ENCODE assay signal across 10 cellular contexts in the genomic region with DNA sequence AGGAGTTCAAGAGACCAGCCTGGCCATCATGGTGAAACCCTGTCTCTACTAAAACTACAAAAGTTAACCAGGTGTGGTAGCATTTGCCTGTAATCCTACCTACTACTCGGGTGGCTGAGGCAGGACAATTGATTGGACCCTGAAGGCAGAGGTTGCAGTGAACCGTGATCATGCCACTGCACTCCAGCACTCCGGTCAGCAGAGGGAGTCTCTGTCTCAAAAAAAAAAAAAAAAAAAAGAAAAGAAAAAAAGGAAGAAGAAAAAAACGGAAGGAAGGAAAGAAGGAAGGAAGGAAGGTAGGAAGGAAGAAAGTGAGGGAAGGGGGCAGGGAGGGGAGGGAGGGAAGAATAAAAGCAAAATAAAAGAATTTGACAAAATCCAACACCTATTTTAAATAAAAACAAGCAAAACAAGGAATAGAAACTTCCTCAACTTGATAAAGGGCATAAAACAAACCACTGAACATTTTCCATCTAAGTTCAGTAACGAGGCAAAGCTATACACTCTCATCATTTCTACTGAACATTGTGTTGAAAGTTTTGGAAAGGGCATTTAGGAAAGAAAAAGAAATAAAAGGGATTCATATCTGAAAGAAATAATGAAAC.
DNase-seq lines count a peak whose midpoint lies in the region; ATAC-seq and TF ChIP-seq lines count a peak whose summit lies in the region.
"Had no signal": no experiment of that assay in that cellular context is flagged by ENCODE, and none has a peak within 500 bp of the region (broad histone marks: within the 10 kb centered on the region; RNA-seq: fewer than 3 reads in every experiment).

No MANE protein-coding gene starts in this region.

- TF ChIP-seq CTCF in dorsolateral prefrontal cortex (IDR thresholded peaks at IDR 0.05 in 54 of 56, conservative IDR thresholded peaks at IDR 0.05 in 2 of 56; ENCODE audit: low read depth in 1 of 56, partially characterized antibody in 56 of 56) (peak in 45 of 56 donors; percentile 16 to 59 (median 37)), smooth muscle cell (IDR thresholded peaks at IDR 0.05; ENCODE audit: borderline replicate concordance, insufficient read depth, poor library complexity, severe bottlenecking) (peak; percentile 41), CD14-positive monocyte (IDR thresholded peaks at IDR 0.05) (no peak), omental fat pad (IDR thresholded peaks at IDR 0.05) (no peak)

- H4K20me1 ChIP-seq in smooth muscle cell (ENCODE audit: low read depth): no peaks in the 10 kb centered on the region

- H3K9me3 ChIP-seq in smooth muscle cell (replicated peaks; ENCODE audit: low read depth): no peaks in the 10 kb centered on the region

- peak overlapping the region; percentile 89 for H2AFZ ChIP-seq in smooth muscle cell (ENCODE audit: low read depth)

- no peak for ATAC-seq in omental fat pad (ENCODE audit: low FRiP score)

- no peaks in the 10 kb centered on the region for H3F3A ChIP-seq in smooth muscle cell (ENCODE audit: low read depth)

- H3K36me3 ChIP-seq in smooth muscle cell (ENCODE audit: low read depth): no peaks in the 10 kb centered on the region

- H3K9ac ChIP-seq in smooth muscle cell (ENCODE audit: low read depth): no peak overlapping the region

- intact Hi-C loops in dorsolateral prefrontal cortex (cut with DNase I) (loop anchor here in 1 of 2 donors (5.0 kb wide), 1 partner anchor 413 kb away; the partner anchor contains the start of gene SLITRK5), CD14-positive monocyte (cut with micrococcal nuclease) (no loop called here)

- peak overlapping the region; percentile 54 for H3K4me2 ChIP-seq in smooth muscle cell

- no peak overlapping the region for H3K4me3 Mint-ChIP-seq in CD14-positive monocyte

- no peak overlapping the region for H3K4me3 ChIP-seq in dorsolateral prefrontal cortex
- peak overlapping the region; percentile 13 for H3K4me3 ChIP-seq in smooth muscle cell

- H3K4me1 ChIP-seq in smooth muscle cell (ENCODE audit: low read depth): no peaks in the 10 kb centered on the region

- no peaks in the 10 kb centered on the region for H3K27me3 Mint-ChIP-seq in CD14-positive monocyte (ENCODE audit: low read depth in 3 of 3)

- no peaks in the 10 kb centered on the region for H3K4me1 Mint-ChIP-seq in CD14-positive monocyte

- WGBS in smooth muscle cell (ENCODE audit: low lambda C conversion rate): 24% methylated on average over 5 of the region's 5 CpGs

- DNase-seq in NCI-H2227 (lab: John Stamatoyannopoulos, UW; ENCODE audit: unreplicated experiment) (peak; percentile 2), NCI-H2227 treated with DMSO at 0.1 percent for 48 hours (lab: John Stamatoyannopoulos, UW) (no peak), NCI-H82 treated with DMSO at 0.1 percent for 48 hours (lab: John Stamatoyannopoulos, UW; ENCODE audit: unreplicated experiment) (peak; percentile 43), dorsolateral prefrontal cortex (no peak), smooth muscle cell (lab: John Stamatoyannopoulos, UW; ENCODE audit: unreplicated experiment) (no peak), cortex of kidney (lab: John Stamatoyannopoulos, UW) (no peak), CD14-positive monocyte (ENCODE audit: low spot score) (no peak), omental fat pad (ENCODE audit: low spot score) (no peak)
- DNase-seq: activated CD4-positive, alpha-beta T cell treated with anti-CD3 and anti-CD28 coated beads, Interleukin-2, amount 50 U/mL, for 1 hour; NCI-H2107 had no signal

- peaks cover 0 to 5% (median under 1%) of the 10 kb centered on the region in 7 donors for H3K9me3 Mint-ChIP-seq in CD14-positive monocyte

- no peak overlapping the region for H3K27ac Mint-ChIP-seq in CD14-positive monocyte

- no peaks in the 10 kb centered on the region for H3K27me3 ChIP-seq in dorsolateral prefrontal cortex
- no peaks in the 10 kb centered on the region for H3K27me3 ChIP-seq in smooth muscle cell (ENCODE audit: low read depth)

- no peaks in the 10 kb centered on the region for H3K36me3 Mint-ChIP-seq in CD14-positive monocyte

- H3K27ac ChIP-seq in dorsolateral prefrontal cortex: no peak overlapping the region
- no peak overlapping the region for H3K27ac ChIP-seq in smooth muscle cell (ENCODE audit: low read depth)

- H3K79me2 ChIP-seq in smooth muscle cell (ENCODE audit: low read depth): no peaks in the 10 kb centered on the region

Comparison
In these comparisons a context has a peak if more than half of its experiments do, and no peak if none do; other contexts are left out.
1. DNase-seq: peak in NCI-H2227 (single experiment) and NCI-H82 treated with DMSO at 0.1 percent for 48 hours (single experiment); none in NCI-H2227 treated with DMSO at 0.1 percent for 48 hours (single experiment), dorsolateral prefrontal cortex (0 of 10), smooth muscle cell (single experiment), cortex of kidney (single experiment), CD14-positive monocyte (single experiment) and omental fat pad (single experiment).
2. CTCF ChIP-seq: peak in dorsolateral prefrontal cortex (45 of 56) and smooth muscle cell (single experiment); none in CD14-positive monocyte (single experiment) and omental fat pad (0 of 3).